ENCODE assay signal across 1 cellular context in the genomic region with DNA sequence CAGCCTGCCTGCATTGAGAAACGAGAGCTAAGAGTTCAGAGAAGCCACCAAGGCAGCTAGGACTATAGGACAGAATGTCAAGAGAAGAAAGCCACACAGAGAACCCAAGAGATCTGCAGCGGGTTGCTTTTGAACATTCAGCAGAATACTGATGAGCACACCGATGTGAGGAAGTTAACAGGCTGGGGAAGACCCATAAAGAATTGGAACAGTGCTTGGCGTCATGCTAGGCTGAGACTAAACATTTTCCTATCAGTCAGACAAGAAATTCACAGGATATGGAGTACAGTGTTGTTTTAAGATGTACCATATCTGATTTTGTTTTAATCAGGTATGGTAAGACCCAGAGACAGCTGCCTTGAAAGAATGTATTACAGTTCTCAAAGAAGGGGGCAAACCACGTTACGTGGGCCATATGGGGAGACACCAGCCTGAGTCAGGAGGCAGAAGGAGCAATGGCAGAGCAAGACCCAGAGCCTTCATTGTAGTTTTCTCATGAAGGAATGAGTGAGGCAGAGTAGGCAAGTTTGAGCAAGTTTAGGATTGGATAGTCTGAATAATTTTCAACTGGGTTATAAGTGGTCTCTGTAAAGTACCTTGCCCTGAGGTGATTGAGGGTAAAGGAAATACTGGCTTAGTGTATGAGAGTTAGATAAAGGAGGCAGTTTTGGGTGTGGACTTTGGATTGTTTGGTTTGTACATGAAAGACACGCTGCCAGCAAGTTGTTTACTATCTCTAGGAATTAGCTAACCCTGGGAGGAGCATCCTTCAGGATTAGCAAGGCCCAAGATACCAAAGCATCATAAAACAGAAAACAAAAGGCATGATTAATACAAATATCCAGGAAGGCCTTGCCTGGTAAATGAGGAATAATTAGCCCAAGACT.
TF ChIP-seq lines count a peak whose summit lies in the region.

No MANE protein-coding gene starts in this region.

TF ChIP-seq in HepG2, 621 proteins besides CTCF, POLR2A, EP300 and RAD21 (continued from another document and continues in another):
- TF ChIP-seq XBP1 (CRISPR knock-in tag; IDR thresholded peaks at IDR 0.05) = no peak
- no peak; the same call in 1 of the 2 replicates for TF ChIP-seq ZFY (CRISPR knock-in tag; IDR thresholded peaks at IDR 0.05)
- TF ChIP-seq, protein P1, sequence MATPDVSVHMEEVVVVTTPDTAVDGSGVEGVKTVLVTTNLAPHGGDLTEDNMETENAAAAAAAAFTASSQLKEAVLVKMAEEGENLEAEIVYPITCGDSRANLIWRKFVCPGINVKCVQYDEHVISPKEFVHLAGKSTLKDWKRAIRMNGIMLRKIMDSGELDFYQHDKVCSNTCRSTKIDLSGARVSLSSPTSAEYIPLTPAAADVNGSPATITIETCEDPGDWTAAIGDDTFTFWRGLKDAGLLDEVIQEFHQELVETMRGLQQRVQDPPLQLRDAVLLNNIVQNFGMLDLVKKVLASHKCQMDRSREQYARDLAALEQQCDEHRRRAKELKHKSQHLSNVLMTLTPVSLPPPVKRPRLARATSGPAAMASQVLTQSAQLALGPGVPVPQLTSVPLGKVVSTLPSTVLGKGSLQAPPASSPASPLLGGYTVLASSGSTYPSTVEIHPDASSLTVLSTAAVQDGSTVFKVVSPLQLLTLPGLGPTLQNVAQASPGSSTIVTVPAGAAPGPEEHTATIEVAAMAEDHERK (CRISPR knock-in tag; IDR thresholded peaks at IDR 0.05; ENCODE audit: low read depth) = no peak
- peak; percentile 49; the same call in 1 of the 3 replicates for TF ChIP-seq MXI1 (IDR thresholded peaks at IDR 0.05; ENCODE audit: borderline replicate concordance, low read depth, low read length)
- no peak for TF ChIP-seq ZNF543 (CRISPR knock-in tag; IDR thresholded peaks at IDR 0.05)
- peak; percentile 20; the same call in 1 of the 2 replicates for TF ChIP-seq MXD4 (CRISPR knock-in tag; IDR thresholded peaks at IDR 0.05)
- no peak for TF ChIP-seq ZSCAN12 (CRISPR knock-in tag; IDR thresholded peaks at IDR 0.05)
- no peak for TF ChIP-seq ZNF883 (CRISPR knock-in tag; IDR thresholded peaks at IDR 0.05; ENCODE audit: not compliant biosample characterization)
- no peak for TF ChIP-seq ZNF207 (IDR thresholded peaks at IDR 0.05; ENCODE audit: borderline replicate concordance)
- TF ChIP-seq ZBTB1 (CRISPR knock-in tag; IDR thresholded peaks at IDR 0.05; ENCODE audit: borderline replicate concordance) = no peak
- TF ChIP-seq ZNF7 (CRISPR knock-in tag; IDR thresholded peaks at IDR 0.05) = no peak
- TF ChIP-seq RFX1 (IDR thresholded peaks at IDR 0.05) = no peak
- TF ChIP-seq ZNF776 (CRISPR knock-in tag; IDR thresholded peaks at IDR 0.05) = no peak
- no peak for TF ChIP-seq ZNF224 (CRISPR knock-in tag; IDR thresholded peaks at IDR 0.05)
- no peak for TF ChIP-seq ZNF354B (CRISPR knock-in tag; IDR thresholded peaks at IDR 0.05)
- TF ChIP-seq, protein P2, sequence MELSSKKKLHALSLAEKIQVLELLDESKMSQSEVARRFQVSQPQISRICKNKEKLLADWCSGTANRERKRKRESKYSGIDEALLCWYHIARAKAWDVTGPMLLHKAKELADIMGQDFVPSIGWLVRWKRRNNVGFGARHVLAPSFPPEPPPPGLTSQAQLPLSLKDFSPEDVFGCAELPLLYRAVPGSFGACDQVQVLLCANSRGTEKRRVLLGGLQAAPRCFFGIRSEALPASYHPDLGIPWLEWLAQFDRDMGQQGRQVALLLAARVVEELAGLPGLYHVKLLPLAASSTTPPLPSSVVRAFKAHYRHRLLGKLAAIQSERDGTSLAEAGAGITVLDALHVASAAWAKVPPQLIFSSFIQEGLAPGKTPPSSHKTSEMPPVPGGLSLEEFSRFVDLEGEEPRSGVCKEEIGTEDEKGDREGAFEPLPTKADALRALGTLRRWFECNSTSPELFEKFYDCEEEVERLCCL (CRISPR knock-in tag; IDR thresholded peaks at IDR 0.05; ENCODE audit: borderline replicate concordance) = no peak
- TF ChIP-seq DMAP1 (CRISPR knock-in tag; IDR thresholded peaks at IDR 0.05) = peak; percentile 76; the same call in 1 of the 2 replicates
- TF ChIP-seq ZNF598 (CRISPR knock-in tag; IDR thresholded peaks at IDR 0.05; ENCODE audit: borderline replicate concordance) = no peak
- TF ChIP-seq NCOR1 (IDR thresholded peaks at IDR 0.05; ENCODE audit: borderline replicate concordance, low read length) = peak; percentile 98
- TF ChIP-seq SIN3B (IDR thresholded peaks at IDR 0.05; ENCODE audit: low read length) = no peak
- TF ChIP-seq, protein P3, sequence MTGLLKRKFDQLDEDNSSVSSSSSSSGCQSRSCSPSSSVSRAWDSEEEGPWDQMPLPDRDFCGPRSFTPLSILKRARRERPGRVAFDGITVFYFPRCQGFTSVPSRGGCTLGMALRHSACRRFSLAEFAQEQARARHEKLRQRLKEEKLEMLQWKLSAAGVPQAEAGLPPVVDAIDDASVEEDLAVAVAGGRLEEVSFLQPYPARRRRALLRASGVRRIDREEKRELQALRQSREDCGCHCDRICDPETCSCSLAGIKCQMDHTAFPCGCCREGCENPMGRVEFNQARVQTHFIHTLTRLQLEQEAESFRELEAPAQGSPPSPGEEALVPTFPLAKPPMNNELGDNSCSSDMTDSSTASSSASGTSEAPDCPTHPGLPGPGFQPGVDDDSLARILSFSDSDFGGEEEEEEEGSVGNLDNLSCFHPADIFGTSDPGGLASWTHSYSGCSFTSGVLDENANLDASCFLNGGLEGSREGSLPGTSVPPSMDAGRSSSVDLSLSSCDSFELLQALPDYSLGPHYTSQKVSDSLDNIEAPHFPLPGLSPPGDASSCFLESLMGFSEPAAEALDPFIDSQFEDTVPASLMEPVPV (CRISPR knock-in tag; IDR thresholded peaks at IDR 0.05) = no peak
- peak; percentile 87 for TF ChIP-seq ZC3H4 (CRISPR knock-in tag; IDR thresholded peaks at IDR 0.05; ENCODE audit: borderline replicate concordance)
- TF ChIP-seq BRD4 (CRISPR knock-in tag; IDR thresholded peaks at IDR 0.05) = no peak
- TF ChIP-seq LCORL (IDR thresholded peaks at IDR 0.05) = peak; percentile 98
- TF ChIP-seq LCORL (CRISPR knock-in tag; IDR thresholded peaks at IDR 0.05) = peak; percentile 98
- TF ChIP-seq ZNF615 (CRISPR knock-in tag; IDR thresholded peaks at IDR 0.05; ENCODE audit: borderline replicate concordance) = no peak
- peak; percentile 98 for TF ChIP-seq TCF7 (IDR thresholded peaks at IDR 0.05; ENCODE audit: low read depth)
- TF ChIP-seq HHEX (CRISPR knock-in tag; IDR thresholded peaks at IDR 0.05) = no peak
- no peak for TF ChIP-seq SMARCE1 (IDR thresholded peaks at IDR 0.05; ENCODE audit: borderline replicate concordance)
- peak; percentile 55; the same call in 1 of the 2 replicates for TF ChIP-seq THAP11 (CRISPR knock-in tag; IDR thresholded peaks at IDR 0.05)
- TF ChIP-seq, protein P4, sequence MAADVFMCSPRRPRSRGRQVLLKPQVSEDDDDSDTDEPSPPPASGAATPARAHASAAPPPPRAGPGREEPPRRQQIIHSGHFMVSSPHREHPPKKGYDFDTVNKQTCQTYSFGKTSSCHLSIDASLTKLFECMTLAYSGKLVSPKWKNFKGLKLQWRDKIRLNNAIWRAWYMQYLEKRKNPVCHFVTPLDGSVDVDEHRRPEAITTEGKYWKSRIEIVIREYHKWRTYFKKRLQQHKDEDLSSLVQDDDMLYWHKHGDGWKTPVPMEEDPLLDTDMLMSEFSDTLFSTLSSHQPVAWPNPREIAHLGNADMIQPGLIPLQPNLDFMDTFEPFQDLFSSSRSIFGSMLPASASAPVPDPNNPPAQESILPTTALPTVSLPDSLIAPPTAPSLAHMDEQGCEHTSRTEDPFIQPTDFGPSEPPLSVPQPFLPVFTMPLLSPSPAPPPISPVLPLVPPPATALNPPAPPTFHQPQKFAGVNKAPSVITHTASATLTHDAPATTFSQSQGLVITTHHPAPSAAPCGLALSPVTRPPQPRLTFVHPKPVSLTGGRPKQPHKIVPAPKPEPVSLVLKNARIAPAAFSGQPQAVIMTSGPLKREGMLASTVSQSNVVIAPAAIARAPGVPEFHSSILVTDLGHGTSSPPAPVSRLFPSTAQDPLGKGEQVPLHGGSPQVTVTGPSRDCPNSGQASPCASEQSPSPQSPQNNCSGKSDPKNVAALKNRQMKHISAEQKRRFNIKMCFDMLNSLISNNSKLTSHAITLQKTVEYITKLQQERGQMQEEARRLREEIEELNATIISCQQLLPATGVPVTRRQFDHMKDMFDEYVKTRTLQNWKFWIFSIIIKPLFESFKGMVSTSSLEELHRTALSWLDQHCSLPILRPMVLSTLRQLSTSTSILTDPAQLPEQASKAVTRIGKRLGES (CRISPR knock-in tag; IDR thresholded peaks at IDR 0.05; ENCODE audit: borderline replicate concordance) = no peak
- TF ChIP-seq, protein P5, sequence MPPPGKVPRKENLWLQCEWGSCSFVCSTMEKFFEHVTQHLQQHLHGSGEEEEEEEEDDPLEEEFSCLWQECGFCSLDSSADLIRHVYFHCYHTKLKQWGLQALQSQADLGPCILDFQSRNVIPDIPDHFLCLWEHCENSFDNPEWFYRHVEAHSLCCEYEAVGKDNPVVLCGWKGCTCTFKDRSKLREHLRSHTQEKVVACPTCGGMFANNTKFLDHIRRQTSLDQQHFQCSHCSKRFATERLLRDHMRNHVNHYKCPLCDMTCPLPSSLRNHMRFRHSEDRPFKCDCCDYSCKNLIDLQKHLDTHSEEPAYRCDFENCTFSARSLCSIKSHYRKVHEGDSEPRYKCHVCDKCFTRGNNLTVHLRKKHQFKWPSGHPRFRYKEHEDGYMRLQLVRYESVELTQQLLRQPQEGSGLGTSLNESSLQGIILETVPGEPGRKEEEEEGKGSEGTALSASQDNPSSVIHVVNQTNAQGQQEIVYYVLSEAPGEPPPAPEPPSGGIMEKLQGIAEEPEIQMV (CRISPR knock-in tag; IDR thresholded peaks at IDR 0.05; ENCODE audit: low read depth) = no peak
- TF ChIP-seq HOXA9 (CRISPR knock-in tag; IDR thresholded peaks at IDR 0.05; ENCODE audit: borderline replicate concordance) = no peak
- TF ChIP-seq STAT5B (CRISPR knock-in tag; IDR thresholded peaks at IDR 0.05) = no peak
- peak; percentile 92 for TF ChIP-seq RBM22 (optimal IDR thresholded peaks at IDR 0.05; ENCODE audit: low read length)
- no peak for TF ChIP-seq PHF5A (CRISPR knock-in tag; IDR thresholded peaks at IDR 0.05; ENCODE audit: low read depth, unreplicated experiment)
- TF ChIP-seq ARID2 (CRISPR knock-in tag; IDR thresholded peaks at IDR 0.05; ENCODE audit: borderline replicate concordance) = no peak
- TF ChIP-seq MED1 (CRISPR knock-in tag; IDR thresholded peaks at IDR 0.05) = peak; percentile 97
- no peak for TF ChIP-seq GZF1 (CRISPR knock-in tag; IDR thresholded peaks at IDR 0.05)
- TF ChIP-seq, protein P6, sequence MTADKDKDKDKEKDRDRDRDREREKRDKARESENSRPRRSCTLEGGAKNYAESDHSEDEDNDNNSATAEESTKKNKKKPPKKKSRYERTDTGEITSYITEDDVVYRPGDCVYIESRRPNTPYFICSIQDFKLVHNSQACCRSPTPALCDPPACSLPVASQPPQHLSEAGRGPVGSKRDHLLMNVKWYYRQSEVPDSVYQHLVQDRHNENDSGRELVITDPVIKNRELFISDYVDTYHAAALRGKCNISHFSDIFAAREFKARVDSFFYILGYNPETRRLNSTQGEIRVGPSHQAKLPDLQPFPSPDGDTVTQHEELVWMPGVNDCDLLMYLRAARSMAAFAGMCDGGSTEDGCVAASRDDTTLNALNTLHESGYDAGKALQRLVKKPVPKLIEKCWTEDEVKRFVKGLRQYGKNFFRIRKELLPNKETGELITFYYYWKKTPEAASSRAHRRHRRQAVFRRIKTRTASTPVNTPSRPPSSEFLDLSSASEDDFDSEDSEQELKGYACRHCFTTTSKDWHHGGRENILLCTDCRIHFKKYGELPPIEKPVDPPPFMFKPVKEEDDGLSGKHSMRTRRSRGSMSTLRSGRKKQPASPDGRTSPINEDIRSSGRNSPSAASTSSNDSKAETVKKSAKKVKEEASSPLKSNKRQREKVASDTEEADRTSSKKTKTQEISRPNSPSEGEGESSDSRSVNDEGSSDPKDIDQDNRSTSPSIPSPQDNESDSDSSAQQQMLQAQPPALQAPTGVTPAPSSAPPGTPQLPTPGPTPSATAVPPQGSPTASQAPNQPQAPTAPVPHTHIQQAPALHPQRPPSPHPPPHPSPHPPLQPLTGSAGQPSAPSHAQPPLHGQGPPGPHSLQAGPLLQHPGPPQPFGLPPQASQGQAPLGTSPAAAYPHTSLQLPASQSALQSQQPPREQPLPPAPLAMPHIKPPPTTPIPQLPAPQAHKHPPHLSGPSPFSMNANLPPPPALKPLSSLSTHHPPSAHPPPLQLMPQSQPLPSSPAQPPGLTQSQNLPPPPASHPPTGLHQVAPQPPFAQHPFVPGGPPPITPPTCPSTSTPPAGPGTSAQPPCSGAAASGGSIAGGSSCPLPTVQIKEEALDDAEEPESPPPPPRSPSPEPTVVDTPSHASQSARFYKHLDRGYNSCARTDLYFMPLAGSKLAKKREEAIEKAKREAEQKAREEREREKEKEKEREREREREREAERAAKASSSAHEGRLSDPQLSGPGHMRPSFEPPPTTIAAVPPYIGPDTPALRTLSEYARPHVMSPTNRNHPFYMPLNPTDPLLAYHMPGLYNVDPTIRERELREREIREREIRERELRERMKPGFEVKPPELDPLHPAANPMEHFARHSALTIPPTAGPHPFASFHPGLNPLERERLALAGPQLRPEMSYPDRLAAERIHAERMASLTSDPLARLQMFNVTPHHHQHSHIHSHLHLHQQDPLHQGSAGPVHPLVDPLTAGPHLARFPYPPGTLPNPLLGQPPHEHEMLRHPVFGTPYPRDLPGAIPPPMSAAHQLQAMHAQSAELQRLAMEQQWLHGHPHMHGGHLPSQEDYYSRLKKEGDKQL (CRISPR knock-in tag; IDR thresholded peaks at IDR 0.05; ENCODE audit: low read depth) = peak; percentile 84
- TF ChIP-seq, protein P7, sequence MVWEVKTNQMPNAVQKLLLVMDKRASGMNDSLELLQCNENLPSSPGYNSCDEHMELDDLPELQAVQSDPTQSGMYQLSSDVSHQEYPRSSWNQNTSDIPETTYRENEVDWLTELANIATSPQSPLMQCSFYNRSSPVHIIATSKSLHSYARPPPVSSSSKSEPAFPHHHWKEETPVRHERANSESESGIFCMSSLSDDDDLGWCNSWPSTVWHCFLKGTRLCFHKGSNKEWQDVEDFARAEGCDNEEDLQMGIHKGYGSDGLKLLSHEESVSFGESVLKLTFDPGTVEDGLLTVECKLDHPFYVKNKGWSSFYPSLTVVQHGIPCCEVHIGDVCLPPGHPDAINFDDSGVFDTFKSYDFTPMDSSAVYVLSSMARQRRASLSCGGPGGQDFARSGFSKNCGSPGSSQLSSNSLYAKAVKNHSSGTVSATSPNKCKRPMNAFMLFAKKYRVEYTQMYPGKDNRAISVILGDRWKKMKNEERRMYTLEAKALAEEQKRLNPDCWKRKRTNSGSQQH (CRISPR knock-in tag; IDR thresholded peaks at IDR 0.05; ENCODE audit: low read depth) = no peak
- no peak for TF ChIP-seq ZNF138 (CRISPR knock-in tag; IDR thresholded peaks at IDR 0.05; ENCODE audit: low read depth)
- no peak for TF ChIP-seq PRMT3 (CRISPR knock-in tag; IDR thresholded peaks at IDR 0.05; ENCODE audit: borderline replicate concordance, low read depth)
- TF ChIP-seq, protein P8, sequence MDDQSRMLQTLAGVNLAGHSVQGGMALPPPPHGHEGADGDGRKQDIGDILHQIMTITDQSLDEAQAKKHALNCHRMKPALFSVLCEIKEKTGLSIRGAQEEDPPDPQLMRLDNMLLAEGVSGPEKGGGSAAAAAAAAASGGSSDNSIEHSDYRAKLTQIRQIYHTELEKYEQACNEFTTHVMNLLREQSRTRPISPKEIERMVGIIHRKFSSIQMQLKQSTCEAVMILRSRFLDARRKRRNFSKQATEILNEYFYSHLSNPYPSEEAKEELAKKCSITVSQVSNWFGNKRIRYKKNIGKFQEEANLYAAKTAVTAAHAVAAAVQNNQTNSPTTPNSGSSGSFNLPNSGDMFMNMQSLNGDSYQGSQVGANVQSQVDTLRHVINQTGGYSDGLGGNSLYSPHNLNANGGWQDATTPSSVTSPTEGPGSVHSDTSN (CRISPR knock-in tag; IDR thresholded peaks at IDR 0.05; ENCODE audit: borderline replicate concordance) = no peak
- TF ChIP-seq ZBTB7B (CRISPR knock-in tag; IDR thresholded peaks at IDR 0.05) = peak; percentile 78
- no peak for TF ChIP-seq CBX2 (IDR thresholded peaks at IDR 0.05; ENCODE audit: low read depth, low read length)
- no peak for TF ChIP-seq CBX2 (CRISPR knock-in tag; IDR thresholded peaks at IDR 0.05; ENCODE audit: low read depth)
- no peak for TF ChIP-seq ZNF674 (CRISPR knock-in tag; IDR thresholded peaks at IDR 0.05; ENCODE audit: low read depth)
